Comparison of ENCODE assay signal across 8 cellular contexts in the genomic region with DNA sequence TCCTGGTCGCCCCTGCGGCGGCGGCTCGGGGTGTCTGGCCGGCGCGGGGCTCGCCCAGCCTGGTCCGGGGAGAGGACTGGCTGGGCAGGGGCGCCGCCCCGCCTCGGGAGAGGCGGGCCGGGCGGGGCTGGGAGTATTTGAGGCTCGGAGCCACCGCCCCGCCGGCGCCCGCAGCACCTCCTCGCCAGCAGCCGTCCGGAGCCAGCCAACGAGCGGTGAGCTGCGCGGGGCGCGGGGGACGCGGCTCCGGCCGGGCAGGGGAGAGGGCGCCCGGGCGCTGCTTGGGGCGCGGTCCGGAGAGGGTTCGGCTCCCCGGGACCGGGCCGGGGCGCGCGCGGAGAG. TPM values are rescaled to one million over a fixed set of nuclear protein-coding genes. Genes with fewer than 3 reads are reported as not detected.
DNase-seq lines count a peak whose midpoint lies in the region; ATAC-seq and TF ChIP-seq lines count a peak whose summit lies in the region.

A gene (plus strand): TSS at position 167 of the 342 bp plus-strand sequence. CDS start 8,122 bp downstream, outside the sequence.

- H3K9me3 ChIP-seq in mucosa of stomach (ENCODE audit: control insufficient read depth, low read length) (no peaks in the 10 kb centered on the region), upper lobe of left lung (no peaks in the 10 kb centered on the region)

- H3K27me3 ChIP-seq in mucosa of stomach (ENCODE audit: control insufficient read depth, insufficient read depth, low read length) = no peaks in the 10 kb centered on the region
- H3K27me3 ChIP-seq in upper lobe of left lung = no peaks in the 10 kb centered on the region

- peak within 1 kb of the TSS; percentile 88 for H3K9ac ChIP-seq in mucosa of stomach (ENCODE audit: low read length)

- peaks cover 72% of the 10 kb centered on the region for H3K4me1 ChIP-seq in mucosa of stomach (ENCODE audit: control insufficient read depth, insufficient read depth, low read length)
- H3K4me1 ChIP-seq in upper lobe of left lung = peaks cover 38 to 74% (median 50%) of the 10 kb centered on the region in 4 donors

- peak within 1 kb of the TSS; percentile 62 for H3K4me3 ChIP-seq in GM12865 (ENCODE audit: low read depth, low read length)
- H3K4me3 ChIP-seq in mucosa of stomach (ENCODE audit: low read length) = peak within 1 kb of the TSS; percentile 83
- peak within 1 kb of the TSS; percentile 31 to 86 (median 74) for H3K4me3 ChIP-seq in upper lobe of left lung

- DNase-seq in GM12865 (ENCODE audit: low read depth) (peak; percentile 76), KBM-7 (peak; percentile 43), erythroblast (lab: John Stamatoyannopoulos, UW) (peak; percentile 78 to 83), upper lobe of left lung (peak; percentile 90 to 96), GF-D8 (lab: John Stamatoyannopoulos, UW) (no peak)
- peak; percentile 73 for DNase-seq in activated CD8-positive, alpha-beta memory T cell treated with anti-CD3 and anti-CD28 coated beads for 24 hours

- TF ChIP-seq POLR2A in erythroblast (IDR thresholded peaks at IDR 0.05; ENCODE audit: low read length) (peak; percentile 79), upper lobe of left lung (IDR thresholded peaks at IDR 0.05) (peak in 3 of 4 donors; percentile 84 to 97 (median 95))

- TF ChIP-seq EP300 in upper lobe of left lung (IDR thresholded peaks at IDR 0.05) = no peak

- no peak for TF ChIP-seq CTCF in GM12865 (IDR thresholded peaks at IDR 0.05; ENCODE audit: insufficient read depth, low read depth, low read length, missing control alignments)
- TF ChIP-seq CTCF in upper lobe of left lung (IDR thresholded peaks at IDR 0.05) = no peak

- H3K36me3 ChIP-seq in mucosa of stomach (ENCODE audit: control insufficient read depth, insufficient read depth, low read length) (no peaks in the 10 kb centered on the region), upper lobe of left lung (no peaks in the 10 kb centered on the region)

- in situ Hi-C loops in KBM-7 (cut with MboI; ENCODE audit: low pct_unique_long_range_greater_than_20kb, low sequenced_read_pairs) = no loop called here

- WGBS in upper lobe of left lung, 2 donors = no CpG with 5 or more reads among the region's 50 CpGs

- peak within 1 kb of the TSS; percentile 91 to 98 (median 97) for H3K27ac ChIP-seq in upper lobe of left lung

- ATAC-seq in GM21825 (IDR thresholded peaks at IDR 0.05; ENCODE audit: unreplicated experiment) (peak; percentile 65), upper lobe of left lung (ENCODE audit: low FRiP score in 2 of 2) (peak; percentile 88 to 94)

RNA-seq across cellular contexts. Expression of the gene that starts here (rescaled TPM):
- total RNA-seq in upper lobe of left lung = 100 to 1,000 TPM; 205 to 710 (median 440) TPM
